22 cellular contexts compared by ENCODE assay signal in the genomic region with DNA sequence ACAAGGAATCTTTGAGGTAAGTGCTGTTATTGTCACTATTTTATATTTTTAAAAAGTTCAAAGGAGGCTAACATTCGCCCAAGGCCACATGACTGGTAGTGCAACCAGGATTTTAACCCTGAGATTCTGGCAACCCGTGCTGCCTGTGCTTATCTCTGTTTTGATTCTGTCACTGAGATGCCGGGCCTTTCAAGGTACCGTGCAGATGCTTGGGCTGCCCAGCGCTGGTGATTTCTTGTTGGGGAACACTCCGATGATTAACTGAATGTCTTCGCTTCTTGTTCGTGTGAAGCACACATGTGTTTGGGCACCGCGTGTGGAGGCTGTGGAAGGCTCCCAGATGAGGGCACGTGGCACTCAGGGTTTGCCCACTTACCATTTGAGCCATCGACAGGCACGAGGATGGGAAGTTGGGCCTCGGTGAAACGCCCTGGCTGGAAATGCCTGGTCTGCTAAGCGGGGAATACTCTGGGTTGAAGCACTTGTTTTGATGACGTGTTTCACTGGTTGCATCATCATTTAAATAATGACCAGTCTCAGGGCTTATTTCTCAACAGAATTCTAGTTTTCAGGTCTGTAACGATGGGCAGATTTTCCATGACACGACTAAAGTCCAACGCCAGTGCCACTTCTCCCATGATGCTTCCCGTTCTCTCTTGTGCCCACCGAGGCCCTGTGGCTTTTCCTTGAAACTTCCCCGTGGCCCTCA.
DNase-seq lines count a peak whose midpoint lies in the region; ATAC-seq and TF ChIP-seq lines count a peak whose summit lies in the region.
"Had no signal": no experiment of that assay in that cellular context is flagged by ENCODE, and none has a peak within 500 bp of the region (broad histone marks: within the 10 kb centered on the region; RNA-seq: fewer than 3 reads in every experiment).

No MANE protein-coding gene starts in this region.

- H3K4me3 ChIP-seq in effector memory CD4-positive, alpha-beta T cell (ENCODE audit: insufficient read depth, low read depth, low read length, poor library complexity, severe bottlenecking), result no peak overlapping the region
- no peak overlapping the region for H3K4me3 ChIP-seq in Caco-2 (ENCODE audit: low read depth, low read length)
- H3K4me3 ChIP-seq: BLaER1, gastrocnemius medialis, pancreas, SJSA1, tibial artery had no signal

- H3K27ac ChIP-seq in effector memory CD4-positive, alpha-beta T cell (ENCODE audit: insufficient read depth, low read length, poor library complexity, severe bottlenecking), result peak overlapping the region; percentile 81
- H3K27ac ChIP-seq: gastrocnemius medialis, pancreas, SJSA1, tibial artery had no signal

- no peak for DNase-seq in activated T-cell treated with anti-CD3 and anti-CD28 coated beads, Interleukin-2, amount 50 U/mL, for 24 hours
- DNase-seq in activated T-cell treated with anti-CD3 and anti-CD28 coated beads, Interleukin-2, amount 50 U/mL, for 1 hour, result no peak
- DNase-seq in T-helper 2 cell treated with Interferon-gamma antibody and Interleukin-4, amounts not matched to agents 5 μg/mL and 100 μg/mL, for 36 hours (ENCODE audit: low spot score), result no peak
- no peak for DNase-seq in effector memory CD4-positive, alpha-beta T cell
- no peak for DNase-seq in stimulated activated effector memory CD8-positive, alpha-beta T cell treated with anti-CD3 and anti-CD28 coated beads, Interleukin-12 subunit alpha, Interleukin-12 subunit beta, amount 100 ng/mL, for 72 hours (ENCODE audit: low spot score in 2 of 2)
- DNase-seq in Caco-2 (no peak), RPMI8226 (no peak)
- DNase-seq: cortex of kidney; gastrocnemius medialis; Kasumi-1; NCI-H1048; NCI-H187; NCI-H526 treated with DMSO at 0.1 percent for 48 hours; pancreas; right cardiac atrium; stimulated activated CD4-positive, alpha-beta T cell treated with anti-CD3 and anti-CD28 coated beads, Interleukin-4, amount 100 ng/mL, for 4 hours; stimulated activated naive CD4-positive, alpha-beta T cell treated with Interleukin-2 at 50 U/mL for 16 hours; tibial artery had no signal

- POLR2A ChIA-PET in Caco-2 (lab: Charles Lee), result no interaction called here

- no peaks in the 10 kb centered on the region for H3K36me3 ChIP-seq in effector memory CD4-positive, alpha-beta T cell (ENCODE audit: control insufficient read depth, insufficient read depth, low read length)
- no peaks in the 10 kb centered on the region for H3K36me3 ChIP-seq in Caco-2 (ENCODE audit: control insufficient read depth, insufficient read depth, low read length)
- H3K36me3 ChIP-seq: BLaER1, gastrocnemius medialis, pancreas, SJSA1, tibial artery had no signal

- H3K9me3 ChIP-seq in effector memory CD4-positive, alpha-beta T cell (ENCODE audit: control insufficient read depth, low read length), result no peaks in the 10 kb centered on the region
- no peaks in the 10 kb centered on the region for H3K9me3 ChIP-seq in Caco-2
- H3K9me3 ChIP-seq: gastrocnemius medialis, pancreas, SJSA1, tibial artery had no signal

- H3K27me3 ChIP-seq in effector memory CD4-positive, alpha-beta T cell (replicated peaks; ENCODE audit: control insufficient read depth, insufficient read depth, low read length, poor library complexity, severe bottlenecking), result no peaks in the 10 kb centered on the region
- no peaks in the 10 kb centered on the region for H3K27me3 ChIP-seq in Caco-2 (replicated peaks; ENCODE audit: control insufficient read depth, insufficient read depth, low read length)
- H3K27me3 ChIP-seq: BLaER1, gastrocnemius medialis, pancreas, SJSA1, tibial artery had no signal

- intact Hi-C loops in Caco-2 (cut with micrococcal nuclease; ENCODE audit: unreplicated experiment), result loop anchor here (10.0 kb wide), 1 partner anchor 389 kb away; a partner anchor contains a TSS

- CTCF ChIA-PET in Caco-2 (lab: Charles Lee), result no interaction called here

- TF ChIP-seq CTCF in Caco-2 (IDR thresholded peaks at IDR 0.05; ENCODE audit: insufficient read depth in 1 of 2, low read depth in 1 of 2, low read length in 1 of 2, severe bottlenecking in 1 of 2, unreplicated experiment in 1 of 2), result no peak

- peak overlapping the region; percentile 85 for H3K27ac Mint-ChIP-seq in activated T-cell treated with anti-CD3 and anti-CD28 coated beads, Interleukin-2, amount 50 U/mL, for 24 hours
- H3K27ac Mint-ChIP-seq in T-helper 2 cell treated with Interferon-gamma antibody and Interleukin-4, amounts not matched to agents 5 μg/mL and 100 μg/mL, for 36 hours, result peak overlapping the region; percentile 41
- peak overlapping the region; percentile 96 for H3K27ac Mint-ChIP-seq in stimulated activated effector memory CD8-positive, alpha-beta T cell treated with anti-CD3 and anti-CD28 coated beads, Interleukin-12 subunit alpha, Interleukin-12 subunit beta, amount 100 ng/mL, for 72 hours
- H3K27ac Mint-ChIP-seq in Caco-2 (ENCODE audit: unreplicated experiment), result no peak overlapping the region

- peaks cover 6% of the 10 kb centered on the region for H3K9me3 Mint-ChIP-seq in activated T-cell treated with anti-CD3 and anti-CD28 coated beads, Interleukin-2, amount 50 U/mL, for 24 hours
- H3K9me3 Mint-ChIP-seq in T-helper 2 cell treated with Interferon-gamma antibody and Interleukin-4, amounts not matched to agents 5 μg/mL and 100 μg/mL, for 36 hours, result peaks cover 6% of the 10 kb centered on the region
- H3K9me3 Mint-ChIP-seq in stimulated activated effector memory CD8-positive, alpha-beta T cell treated with anti-CD3 and anti-CD28 coated beads, Interleukin-12 subunit alpha, Interleukin-12 subunit beta, amount 100 ng/mL, for 72 hours, result no peaks in the 10 kb centered on the region
- no peaks in the 10 kb centered on the region for H3K9me3 Mint-ChIP-seq in Caco-2 (ENCODE audit: unreplicated experiment)

- H3K4me3 Mint-ChIP-seq in activated T-cell treated with anti-CD3 and anti-CD28 coated beads, Interleukin-2, amount 50 U/mL, for 24 hours, result peak overlapping the region; percentile 64
- peak overlapping the region; percentile 18 for H3K4me3 Mint-ChIP-seq in T-helper 2 cell treated with Interferon-gamma antibody and Interleukin-4, amounts not matched to agents 5 μg/mL and 100 μg/mL, for 36 hours
- H3K4me3 Mint-ChIP-seq in stimulated activated effector memory CD8-positive, alpha-beta T cell treated with anti-CD3 and anti-CD28 coated beads, Interleukin-12 subunit alpha, Interleukin-12 subunit beta, amount 100 ng/mL, for 72 hours, result peak overlapping the region; percentile 68
- no peak overlapping the region for H3K4me3 Mint-ChIP-seq in Caco-2 (ENCODE audit: unreplicated experiment)

- ATAC-seq in stimulated activated effector memory CD8-positive, alpha-beta T cell treated with anti-CD3 and anti-CD28 coated beads, Interleukin-12 subunit alpha, Interleukin-12 subunit beta, amount 100 ng/mL, for 72 hours, result no peak
- ATAC-seq in HG02884 (IDR thresholded peaks at IDR 0.05; ENCODE audit: unreplicated experiment), result no peak
- ATAC-seq: gastrocnemius medialis, HCT116, right cardiac atrium had no signal

- no peaks in the 10 kb centered on the region for H3K27me3 Mint-ChIP-seq in activated T-cell treated with anti-CD3 and anti-CD28 coated beads, Interleukin-2, amount 50 U/mL, for 24 hours
- H3K27me3 Mint-ChIP-seq in T-helper 2 cell treated with Interferon-gamma antibody and Interleukin-4, amounts not matched to agents 5 μg/mL and 100 μg/mL, for 36 hours (ENCODE audit: low read depth), result no peaks in the 10 kb centered on the region
- no peaks in the 10 kb centered on the region for H3K27me3 Mint-ChIP-seq in Caco-2 (ENCODE audit: insufficient read depth, unreplicated experiment)

- H3K4me1 Mint-ChIP-seq in activated T-cell treated with anti-CD3 and anti-CD28 coated beads, Interleukin-2, amount 50 U/mL, for 24 hours (ENCODE audit: low read depth), result peaks cover 84% of the 10 kb centered on the region
- peaks cover 45% of the 10 kb centered on the region for H3K4me1 Mint-ChIP-seq in T-helper 2 cell treated with Interferon-gamma antibody and Interleukin-4, amounts not matched to agents 5 μg/mL and 100 μg/mL, for 36 hours (ENCODE audit: low read depth)
- peaks cover 69% of the 10 kb centered on the region for H3K4me1 Mint-ChIP-seq in stimulated activated effector memory CD8-positive, alpha-beta T cell treated with anti-CD3 and anti-CD28 coated beads, Interleukin-12 subunit alpha, Interleukin-12 subunit beta, amount 100 ng/mL, for 72 hours
- H3K4me1 Mint-ChIP-seq in Caco-2 (ENCODE audit: low read depth, unreplicated experiment), result peaks cover 17% of the 10 kb centered on the region

- no TSS peak for BruUV-seq in Caco-2 (replicated peaks; lab: Mats Ljungman, UMichigan)

- H3K36me3 Mint-ChIP-seq in activated T-cell treated with anti-CD3 and anti-CD28 coated beads, Interleukin-2, amount 50 U/mL, for 24 hours (ENCODE audit: low read depth), result peaks cover 39% of the 10 kb centered on the region
- H3K36me3 Mint-ChIP-seq in T-helper 2 cell treated with Interferon-gamma antibody and Interleukin-4, amounts not matched to agents 5 μg/mL and 100 μg/mL, for 36 hours (ENCODE audit: low read depth), result no peaks in the 10 kb centered on the region
- H3K36me3 Mint-ChIP-seq in stimulated activated effector memory CD8-positive, alpha-beta T cell treated with anti-CD3 and anti-CD28 coated beads, Interleukin-12 subunit alpha, Interleukin-12 subunit beta, amount 100 ng/mL, for 72 hours, result peaks cover 24% of the 10 kb centered on the region
- no peaks in the 10 kb centered on the region for H3K36me3 Mint-ChIP-seq in Caco-2 (ENCODE audit: insufficient read depth, unreplicated experiment)

- H3K4me1 ChIP-seq in effector memory CD4-positive, alpha-beta T cell (ENCODE audit: control insufficient read depth, insufficient read depth, low read length, poor library complexity, severe bottlenecking), result peaks cover 54% of the 10 kb centered on the region
- peaks cover 24% of the 10 kb centered on the region for H3K4me1 ChIP-seq in Caco-2
- H3K4me1 ChIP-seq: gastrocnemius medialis, pancreas, SJSA1, tibial artery had no signal
